In the genomic region with DNA sequence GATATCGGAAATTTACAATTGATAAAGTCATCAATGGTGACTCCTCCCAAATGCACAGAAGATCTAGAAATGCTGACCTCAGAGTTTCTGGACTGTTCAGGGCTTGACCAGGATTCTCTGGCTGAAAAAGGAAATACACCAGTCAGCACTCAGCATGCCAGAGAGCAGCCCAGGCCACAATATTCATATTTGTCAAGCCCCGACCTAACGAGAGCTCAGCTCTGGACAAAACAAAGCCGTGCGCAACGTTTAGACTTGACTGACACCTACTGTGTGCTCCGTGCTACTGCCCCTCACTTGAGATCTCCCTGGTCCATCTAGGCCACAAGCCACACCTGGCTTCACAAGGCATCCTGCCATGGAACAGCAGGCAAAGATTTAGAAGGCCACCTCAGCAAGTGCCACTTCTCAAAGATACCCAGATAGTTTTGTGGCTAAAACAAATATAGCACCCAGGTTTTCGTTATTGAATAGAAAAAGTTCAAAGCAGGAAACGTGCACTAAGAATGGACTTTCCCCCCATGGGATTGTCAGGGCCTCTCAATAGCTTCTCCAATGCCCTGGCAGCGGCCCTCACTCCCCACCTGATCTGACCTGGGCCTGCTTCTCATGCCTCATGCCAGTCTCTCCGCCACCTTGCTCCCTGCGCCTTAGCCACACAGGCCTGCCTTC, we compare ENCODE assay signal across 8 cellular contexts.
DNase-seq lines count a peak whose midpoint lies in the region; ATAC-seq and TF ChIP-seq lines count a peak whose summit lies in the region.

No MANE protein-coding gene starts in this region.

- POLR2A ChIA-PET in activated CD4-positive, alpha-beta memory T cell treated with anti-CD3 and anti-CD28 coated beads for 36 hours (lab: Charles Lee): interaction anchor here (0.6 to 1.2 kb wide), 3 partner anchors 16 to 282 kb away, joined by 3 to 4 read pairs (median 3); partner anchors contain the start of genes CDNF, HSPA14 and MSANTD7

- H3K9me3 Mint-ChIP-seq in activated naive CD4-positive, alpha-beta T cell treated with anti-CD3 and anti-CD28 coated beads for 36 hours: no peaks in the 10 kb centered on the region
- no peaks in the 10 kb centered on the region for H3K9me3 Mint-ChIP-seq in activated CD4-positive, alpha-beta memory T cell treated with anti-CD3 and anti-CD28 coated beads for 36 hours
- no peaks in the 10 kb centered on the region for H3K9me3 Mint-ChIP-seq in immature natural killer cell

- H3K4me1 Mint-ChIP-seq in activated naive CD4-positive, alpha-beta T cell treated with anti-CD3 and anti-CD28 coated beads for 36 hours (ENCODE audit: low read depth): peaks cover 90% of the 10 kb centered on the region
- H3K4me1 Mint-ChIP-seq in activated CD4-positive, alpha-beta memory T cell treated with anti-CD3 and anti-CD28 coated beads for 36 hours (ENCODE audit: low read depth): peaks cover 95% of the 10 kb centered on the region
- peaks cover 97 to 100% of the 10 kb centered on the region in 2 donors for H3K4me1 Mint-ChIP-seq in immature natural killer cell

- H3K4me1 ChIP-seq in thyroid gland: peaks cover 0 to 20% of the 10 kb centered on the region in 2 donors

- TF ChIP-seq CTCF in thyroid gland (IDR thresholded peaks at IDR 0.05): no peak

- peak overlapping the region in 1 of 3 donors; percentile 60 for H3K27ac ChIP-seq in thyroid gland

- CTCF ChIA-PET in activated naive CD4-positive, alpha-beta T cell treated with anti-CD3 and anti-CD28 coated beads for 36 hours (lab: Charles Lee): interaction anchor here (0.7 to 0.8 kb wide), 2 partner anchors 281 to 750 kb away, joined by 3 read pairs; partner anchors contain the start of genes CDNF, HSPA14 and MSANTD7
- CTCF ChIA-PET in activated CD4-positive, alpha-beta memory T cell treated with anti-CD3 and anti-CD28 coated beads for 36 hours (lab: Charles Lee): interaction anchor here (0.6 to 1.8 kb wide), 7 partner anchors 8 to 360 kb away, joined by 3 to 10 read pairs (median 4); no protein-coding TSS in a partner anchor

- no peak overlapping the region for H3K4me3 ChIP-seq in thyroid gland (replicated peaks in 1 of 3)

- H3K4me3 Mint-ChIP-seq in activated naive CD4-positive, alpha-beta T cell treated with anti-CD3 and anti-CD28 coated beads for 36 hours: no peak overlapping the region
- peak overlapping the region; percentile 25 for H3K4me3 Mint-ChIP-seq in activated CD4-positive, alpha-beta memory T cell treated with anti-CD3 and anti-CD28 coated beads for 36 hours
- peak overlapping the region; percentile 42 to 73 (median 64) for H3K4me3 Mint-ChIP-seq in immature natural killer cell

- intact Hi-C loops in activated naive CD4-positive, alpha-beta T cell treated with anti-CD3 and anti-CD28 coated beads for 36 hours (cut with micrococcal nuclease): no loop called here
- intact Hi-C loops in activated CD4-positive, alpha-beta memory T cell treated with anti-CD3 and anti-CD28 coated beads for 36 hours (cut with micrococcal nuclease): loop anchor here (1.0 kb wide), 1 partner anchor 57 kb away; no protein-coding TSS in a partner anchor
- intact Hi-C loops in thyroid gland (cut with DNase I): no loop called here

- ATAC-seq in HG02885 (IDR thresholded peaks at IDR 0.05; ENCODE audit: poor library complexity, unreplicated experiment): peak; percentile 78
- ATAC-seq in HG02970 (IDR thresholded peaks at IDR 0.05; ENCODE audit: low FRiP score, unreplicated experiment): no peak

- no peaks in the 10 kb centered on the region for H3K27me3 Mint-ChIP-seq in activated naive CD4-positive, alpha-beta T cell treated with anti-CD3 and anti-CD28 coated beads for 36 hours (ENCODE audit: low read depth)
- no peaks in the 10 kb centered on the region for H3K27me3 Mint-ChIP-seq in activated CD4-positive, alpha-beta memory T cell treated with anti-CD3 and anti-CD28 coated beads for 36 hours
- peaks cover 2 to 9% (median 4%) of the 10 kb centered on the region in 3 donors for H3K27me3 Mint-ChIP-seq in immature natural killer cell (ENCODE audit: low read depth in 3 of 3)

- TF ChIP-seq POLR2A in thyroid gland (IDR thresholded peaks at IDR 0.05): no peak

- H3K27ac Mint-ChIP-seq in activated naive CD4-positive, alpha-beta T cell treated with anti-CD3 and anti-CD28 coated beads for 36 hours: peak overlapping the region; percentile 55
- peak overlapping the region; percentile 83 for H3K27ac Mint-ChIP-seq in activated CD4-positive, alpha-beta memory T cell treated with anti-CD3 and anti-CD28 coated beads for 36 hours
- H3K27ac Mint-ChIP-seq in immature natural killer cell: peak overlapping the region; percentile 86 to 94 (median 92)

- DNase-seq in activated naive CD4-positive, alpha-beta T cell treated with anti-CD3 and anti-CD28 coated beads for 36 hours: no peak
- DNase-seq in activated naive CD4-positive, alpha-beta T cell treated with anti-CD3 and anti-CD28 coated beads, Interleukin-2, amount 50 U/mL, for 16 hours: no peak
- peak; percentile 61 for DNase-seq in activated CD4-positive, alpha-beta memory T cell treated with anti-CD3 and anti-CD28 coated beads for 36 hours
- DNase-seq in immature natural killer cell (peak; percentile 47 to 63 (median 56)), thyroid gland (peak; percentile 10 to 18), UCSD-AML1 (lab: John Stamatoyannopoulos, UW; ENCODE audit: unreplicated experiment) (no peak)

- no peaks in the 10 kb centered on the region for H3K27me3 ChIP-seq in thyroid gland

- H3K9me3 ChIP-seq in thyroid gland: no peaks in the 10 kb centered on the region

- peaks cover 27% of the 10 kb centered on the region for H3K36me3 Mint-ChIP-seq in activated naive CD4-positive, alpha-beta T cell treated with anti-CD3 and anti-CD28 coated beads for 36 hours (ENCODE audit: low read depth)
- peaks cover 33% of the 10 kb centered on the region for H3K36me3 Mint-ChIP-seq in activated CD4-positive, alpha-beta memory T cell treated with anti-CD3 and anti-CD28 coated beads for 36 hours
- peaks cover 0 to 20% (median 7%) of the 10 kb centered on the region in 3 donors for H3K36me3 Mint-ChIP-seq in immature natural killer cell

- H3K36me3 ChIP-seq in thyroid gland: no peaks in the 10 kb centered on the region

- WGBS in thyroid gland, 2 donors: 70 to 74% methylated on average over 12 of the region's 12 CpGs

Comparison
In these comparisons a context has a peak if more than half of its experiments do, and no peak if none do; other contexts are left out.
1. DNase-seq: peak in activated CD4-positive, alpha-beta memory T cell treated with anti-CD3 and anti-CD28 coated beads for 36 hours (single experiment), immature natural killer cell (3 of 3) and thyroid gland (2 of 2); none in activated naive CD4-positive, alpha-beta T cell treated with anti-CD3 and anti-CD28 coated beads for 36 hours (single experiment), activated naive CD4-positive, alpha-beta T cell treated with anti-CD3 and anti-CD28 coated beads, Interleukin-2, amount 50 U/mL, for 16 hours (single experiment) and UCSD-AML1 (single experiment).
2. Peak in every context shown above with its lines, with median percentiles within 50 percentile points of each other: H3K27ac Mint-ChIP-seq.